Comparison of ENCODE assay signal across 8 cellular contexts in genomic region chr9:77325058-77325457, GRCh38.
"Had no signal": no experiment of that assay in that cellular context is flagged by ENCODE, and none has a peak within 500 bp of the region (broad histone marks: within the 10 kb centered on the region; RNA-seq: fewer than 3 reads in every experiment).

No MANE protein-coding gene starts in this region.

- H3K4me3 ChIP-seq: GM12878 had no signal

- DNase-seq: GDM1, GF-D8 had no signal

- ATAC-seq: GM12878 had no signal

- FAIRE-seq: G401.6, GM12878, GM12891, GM12892, GM18507, GM19239 had no signal
